In the genomic region with DNA sequence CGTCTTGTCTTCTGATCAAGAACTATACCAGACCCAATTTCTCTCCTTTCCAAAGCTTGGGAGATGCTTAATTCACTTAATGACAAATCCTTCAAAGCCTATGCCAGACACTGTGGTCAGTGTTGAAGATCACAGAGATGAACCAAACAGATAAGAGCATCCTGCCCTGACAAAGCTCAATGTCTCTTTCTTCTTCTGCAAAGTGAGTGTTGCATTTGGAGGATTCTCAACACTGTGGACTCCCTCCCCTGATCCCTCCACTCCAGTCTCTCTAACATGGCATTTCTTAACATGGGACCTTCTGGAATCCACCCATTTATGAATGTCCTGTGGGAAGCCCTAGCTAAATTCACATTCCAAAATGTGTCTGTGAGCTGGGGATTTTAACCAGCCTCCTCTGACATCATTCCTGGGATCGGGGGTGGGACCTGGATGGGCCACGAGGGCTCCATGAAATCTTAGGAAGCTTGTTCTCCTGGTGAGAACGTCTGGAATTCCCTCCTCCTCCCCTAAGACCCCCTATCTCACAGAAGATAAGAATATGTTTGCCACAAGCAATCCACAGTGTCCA, we compare ENCODE assay signal across 8 cellular contexts. TPM values are rescaled to one million over a fixed set of nuclear protein-coding genes. Genes with fewer than 3 reads are reported as not detected.
DNase-seq lines count a peak whose midpoint lies in the region.

No MANE protein-coding gene starts in this region.

- POLR2A ChIA-PET in CD8-positive, alpha-beta memory T cell (lab: Charles Lee) = interaction anchor here (0.9 kb wide), 1 partner anchor 31 kb away, joined by 3 read pairs; no protein-coding TSS in a partner anchor
- POLR2A ChIA-PET in activated CD4-positive, alpha-beta memory T cell treated with anti-CD3 and anti-CD28 coated beads for 36 hours (lab: Charles Lee) = interaction anchor here (0.9 to 2.8 kb wide), 3 partner anchors 8 to 27 kb away, joined by 6 to 16 read pairs (median 9); no protein-coding TSS in a partner anchor

- peak overlapping the region in 5 of 7 donors; percentile 19 to 61 (median 34) for H3K4me3 Mint-ChIP-seq in CD8-positive, alpha-beta memory T cell
- H3K4me3 Mint-ChIP-seq in activated CD4-positive, alpha-beta memory T cell treated with anti-CD3 and anti-CD28 coated beads for 36 hours = no peak overlapping the region

- peaks cover 0 to 2% of the 10 kb centered on the region in 2 donors for H3K27me3 Mint-ChIP-seq in CD8-positive, alpha-beta memory T cell
- H3K27me3 Mint-ChIP-seq in activated CD4-positive, alpha-beta memory T cell treated with anti-CD3 and anti-CD28 coated beads for 36 hours = no peaks in the 10 kb centered on the region

- peaks cover 0 to 4% (median 0%) of the 10 kb centered on the region in 5 donors for H3K9me3 Mint-ChIP-seq in CD8-positive, alpha-beta memory T cell
- H3K9me3 Mint-ChIP-seq in activated CD4-positive, alpha-beta memory T cell treated with anti-CD3 and anti-CD28 coated beads for 36 hours = peaks cover 9% of the 10 kb centered on the region

- no peaks in the 10 kb centered on the region; the same call in 1 of the 2 replicates for H3F3A ChIP-seq in GM23248 (ENCODE audit: insufficient read depth)

- H3K79me2 ChIP-seq in GM23248 (ENCODE audit: insufficient read depth) = no peaks in the 10 kb centered on the region

- no peak overlapping the region for H3K9ac ChIP-seq in GM23248
- H3K9ac ChIP-seq in mucosa of rectum (ENCODE audit: low read depth in 1 of 2, low read length in 2 of 2) = peak overlapping the region in 1 of 2 donors; percentile 22

- CTCF ChIA-PET in CD8-positive, alpha-beta memory T cell (lab: Charles Lee) = interaction anchor here (0.9 to 1.3 kb wide), 7 partner anchors 9 to 53 kb away, joined by 3 to 5 read pairs (median 3); no protein-coding TSS in a partner anchor
- CTCF ChIA-PET in activated CD4-positive, alpha-beta memory T cell treated with anti-CD3 and anti-CD28 coated beads for 36 hours (lab: Charles Lee) = interaction anchor here (1.0 to 2.3 kb wide), 7 partner anchors 8 to 54 kb away, joined by 3 to 12 read pairs (median 5); no protein-coding TSS in a partner anchor

- no peaks in the 10 kb centered on the region for H4K20me1 ChIP-seq in GM23248 (ENCODE audit: insufficient read depth)

- peak overlapping the region; percentile 1 for H3K4me2 ChIP-seq in GM23248 (ENCODE audit: unreplicated experiment)

- no peaks in the 10 kb centered on the region for H3K9me3 ChIP-seq in CD8-positive, alpha-beta memory T cell (ENCODE audit: low read length)
- H3K9me3 ChIP-seq in GM23248 (ENCODE audit: low read depth) = no peaks in the 10 kb centered on the region
- no peaks in the 10 kb centered on the region for H3K9me3 ChIP-seq in mucosa of rectum (ENCODE audit: control insufficient read depth in 2 of 2, low read length in 2 of 2)

- intact Hi-C loops in activated CD4-positive, alpha-beta memory T cell treated with anti-CD3 and anti-CD28 coated beads for 36 hours (cut with micrococcal nuclease) = loop anchor here (5.0 kb wide), 1 partner anchor 36 kb away; no protein-coding TSS in a partner anchor

- H3K4me1 Mint-ChIP-seq in CD8-positive, alpha-beta memory T cell = peaks cover 39 to 70% (median 62%) of the 10 kb centered on the region in 3 donors
- peaks cover 65% of the 10 kb centered on the region for H3K4me1 Mint-ChIP-seq in activated CD4-positive, alpha-beta memory T cell treated with anti-CD3 and anti-CD28 coated beads for 36 hours (ENCODE audit: low read depth)

- peaks cover 13 to 18% (median 14%) of the 10 kb centered on the region in 3 donors for H3K36me3 Mint-ChIP-seq in CD8-positive, alpha-beta memory T cell
- peaks cover 17% of the 10 kb centered on the region for H3K36me3 Mint-ChIP-seq in activated CD4-positive, alpha-beta memory T cell treated with anti-CD3 and anti-CD28 coated beads for 36 hours

- peaks cover 36% of the 10 kb centered on the region for H3K4me1 ChIP-seq in CD8-positive, alpha-beta memory T cell (ENCODE audit: insufficient read depth, low read length)
- peaks cover 22% of the 10 kb centered on the region for H3K4me1 ChIP-seq in GM23248 (ENCODE audit: insufficient read depth)
- H3K4me1 ChIP-seq in mucosa of rectum (ENCODE audit: control insufficient read depth in 2 of 2, insufficient read depth in 2 of 2, low read length in 2 of 2) = peaks cover 31 to 55% of the 10 kb centered on the region in 2 donors

- H3K36me3 ChIP-seq in CD8-positive, alpha-beta memory T cell (ENCODE audit: insufficient read depth, low read length) = no peaks in the 10 kb centered on the region
- no peaks in the 10 kb centered on the region for H3K36me3 ChIP-seq in GM23248 (ENCODE audit: low read depth)
- H3K36me3 ChIP-seq in mucosa of rectum (ENCODE audit: control insufficient read depth in 2 of 2, insufficient read depth in 2 of 2, low read length in 2 of 2) = no peaks in the 10 kb centered on the region

- H3K27ac Mint-ChIP-seq in CD8-positive, alpha-beta memory T cell = peak overlapping the region; percentile 79 to 96 (median 93)
- H3K27ac Mint-ChIP-seq in activated CD4-positive, alpha-beta memory T cell treated with anti-CD3 and anti-CD28 coated beads for 36 hours = peak overlapping the region; percentile 75

- DNase-seq in CD8-positive, alpha-beta memory T cell = peak in 1 of 5 donors; percentile 24
- DNase-seq in GM23248 (peak; percentile 42), A172 (ENCODE audit: low spot score) (no peak), midbrain (lab: John Stamatoyannopoulos, UW) (no peak), DMS53 (lab: John Stamatoyannopoulos, UW) (no peak), DMS153 treated with DMSO at 0.1 percent for 48 hours (lab: John Stamatoyannopoulos, UW; ENCODE audit: unreplicated experiment) (no peak)
- DNase-seq in activated CD4-positive, alpha-beta memory T cell treated with anti-CD3 and anti-CD28 coated beads for 36 hours = no peak

- no peak overlapping the region for H3K4me3 ChIP-seq in CD8-positive, alpha-beta memory T cell (ENCODE audit: low read length)
- H3K4me3 ChIP-seq in GM23248 (no peak overlapping the region), mucosa of rectum (ENCODE audit: low read length in 2 of 2) (peak overlapping the region in 1 of 2 donors; percentile 6)

- H3K9me2 ChIP-seq in GM23248 (ENCODE audit: insufficient read depth) = no peaks in the 10 kb centered on the region

- no peak overlapping the region for H3K27ac ChIP-seq in CD8-positive, alpha-beta memory T cell (ENCODE audit: low read depth, low read length)
- H3K27ac ChIP-seq in GM23248 = no peak overlapping the region
- peak overlapping the region; percentile 71 to 73 for H3K27ac ChIP-seq in mucosa of rectum (ENCODE audit: low read depth in 2 of 2, low read length in 2 of 2)

- no peaks in the 10 kb centered on the region for H3K27me3 ChIP-seq in CD8-positive, alpha-beta memory T cell (ENCODE audit: insufficient read depth, low read length, poor library complexity, severe bottlenecking)
- H3K27me3 ChIP-seq in GM23248 (replicated peaks; ENCODE audit: insufficient read depth) (no peaks in the 10 kb centered on the region), mucosa of rectum (ENCODE audit: control insufficient read depth in 2 of 2, insufficient read depth in 2 of 2, low read length in 2 of 2) (no peaks in the 10 kb centered on the region)

- 16 to 25% methylated on average over 4 of the region's 4 CpGs for WGBS in GM23248 (ENCODE audit: low coverage in 1 of 2, low lambda C conversion rate in 2 of 2, missing lambda C conversion rate in 2 of 2), 2 experiments

- H2AFZ ChIP-seq in GM23248 = no peak overlapping the region

- in situ Hi-C loops in GM23248 (cut with MboI) = no loop called here

RNA-seq across cellular contexts. Expression of a gene that starts 20.3 kb away (rescaled TPM):
- total RNA-seq in CD8-positive, alpha-beta memory T cell = 10 to 100 TPM; 37.6 to 39.7 TPM
- polyA plus RNA-seq in CD8-positive, alpha-beta memory T cell = 4.3 TPM
- 3.8 and 4.8 TPM in 2 replicates for total RNA-seq in GM23248 (2014; rRNA removed; shearing (Covaris generic))
- 1.2 TPM in 2 replicates for polyA plus RNA-seq in GM23248 (2016; fragmentation: Nextera tagmentation; extraction: Ambion mirVana)
- 10 to 100 TPM; 35.3 to 37.3 TPM for total RNA-seq in activated CD4-positive, alpha-beta memory T cell treated with anti-CD3 and anti-CD28 coated beads for 36 hours
- total RNA-seq in A172 (2014; rRNA removed; shearing (Covaris generic)) = 0.14 and 0.91 TPM in 2 replicates

RNA-seq across cellular contexts. Expression of a gene that starts 38.7 kb away (rescaled TPM):
- 10 to 100 TPM; 52.9 to 54.6 TPM for total RNA-seq in CD8-positive, alpha-beta memory T cell
- 72.9 TPM for polyA plus RNA-seq in CD8-positive, alpha-beta memory T cell
- 38.6 and 46.0 TPM in 2 replicates for total RNA-seq in GM23248 (2014; rRNA removed; shearing (Covaris generic))
- polyA plus RNA-seq in GM23248 (2016; fragmentation: Nextera tagmentation; extraction: Ambion mirVana) = 48.7 and 48.9 TPM in 2 replicates
- total RNA-seq in activated CD4-positive, alpha-beta memory T cell treated with anti-CD3 and anti-CD28 coated beads for 36 hours = 10 to 100 TPM; 31.8 to 32.2 TPM
- total RNA-seq in A172 (2014; rRNA removed; shearing (Covaris generic)) = 53.1 and 56.1 TPM in 2 replicates

Comparison
In these comparisons a context has a peak if more than half of its experiments do, and no peak if none do; other contexts are left out.
1. H3K27ac ChIP-seq: peak in mucosa of rectum (2 of 2); none in CD8-positive, alpha-beta memory T cell (single experiment) and GM23248 (single experiment).